ENCODE assay signal across 23 cellular contexts in the genomic region with DNA sequence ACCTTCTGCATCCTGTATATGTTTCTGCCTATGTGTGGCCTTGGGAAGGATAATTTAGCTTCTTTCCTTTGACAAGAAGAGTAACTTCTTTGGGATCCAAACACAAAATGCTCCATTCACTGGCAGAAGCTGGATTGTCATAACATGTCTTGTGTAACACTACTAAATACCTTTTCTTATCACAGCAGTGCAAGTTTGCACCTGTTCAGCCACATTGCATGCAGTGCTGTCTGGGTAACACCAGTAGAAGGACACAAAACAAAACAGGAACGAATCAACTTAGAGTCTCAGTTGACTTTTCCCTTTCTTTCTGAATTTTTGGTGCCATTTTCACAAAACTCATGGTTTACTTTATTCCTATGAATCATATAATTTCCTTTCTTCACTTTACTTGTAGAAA. TPM values are rescaled to one million over a fixed set of nuclear protein-coding genes. Genes with fewer than 3 reads are reported as not detected.
DNase-seq lines count a peak whose midpoint lies in the region; ATAC-seq, FAIRE-seq and TF ChIP-seq lines count a peak whose summit lies in the region.
"Had no signal": no experiment of that assay in that cellular context is flagged by ENCODE, and none has a peak within 500 bp of the region (broad histone marks: within the 10 kb centered on the region; RNA-seq: fewer than 3 reads in every experiment).

No MANE protein-coding gene starts in this region.

- H4K20me1 ChIP-seq in K562 (replicated peaks; ENCODE audit: control insufficient read depth, insufficient read depth, low read length), result no peaks in the 10 kb centered on the region

- no TSS peak for BruUV-seq in K562 (replicated peaks; lab: Mats Ljungman, UMichigan)

- H3K36me3 ChIP-seq in K562 (ENCODE audit: control insufficient read depth, insufficient read depth, low read length), result no peaks in the 10 kb centered on the region; the same call in 2 of the 3 replicates
- H3K36me3 ChIP-seq in gastroesophageal sphincter, result no peaks in the 10 kb centered on the region
- H3K36me3 ChIP-seq: HAP-1 had no signal

- WGBS in K562 (ENCODE audit: insufficient coverage, low coverage, missing lambda C conversion rate), result 5% methylated on average over 1 of the region's 1 CpG
- 86% methylated on average over 1 of the region's 1 CpG; no CpG with 5 or more reads in 1 of the 2 donors for WGBS in gastroesophageal sphincter (ENCODE audit: low coverage in 1 of 2), 2 donors

- H3K79me2 ChIP-seq in K562 (ENCODE audit: control insufficient read depth, insufficient read depth, low read length), result no peaks in the 10 kb centered on the region

- H3K9me1 ChIP-seq in K562 (ENCODE audit: control insufficient read depth, insufficient read depth, low read length), result no peaks in the 10 kb centered on the region

- TF ChIP-seq EP300 in K562 (IDR thresholded peaks at IDR 0.05; ENCODE audit: low read length), result no peak
- no peak for TF ChIP-seq EP300 in gastroesophageal sphincter (IDR thresholded peaks at IDR 0.05)

- no peak for DNase-seq in GM18507 (ENCODE audit: extremely low spot score, insufficient read length, low read depth)
- peak in 2 of 4 experiments; percentile 23 to 33 for DNase-seq in K562 (ENCODE audit: extremely low read depth in 1 of 4, low spot score in 3 of 4)
- DNase-seq in epithelial cell of esophagus (ENCODE audit: low read depth), result peak; percentile 56
- DNase-seq in myocyte (ENCODE audit: low read depth), result peak; percentile 51
- DNase-seq in posterior cingulate gyrus, result no peak
- DNase-seq in activated CD8-positive, alpha-beta memory T cell treated with anti-CD3 and anti-CD28 coated beads, Interleukin-2, amount 50 U/mL, for 4 hours, result no peak
- DNase-seq in DMS53 (lab: John Stamatoyannopoulos, UW), result no peak
- DNase-seq: 8988T; ACHN; C1 segment of cervical spinal cord; Caco-2; CD4-positive, alpha-beta memory T cell; DMS153; DMS79; EL; GDM1; HFFc6 had no signal

- H3K9ac ChIP-seq in K562 (ENCODE audit: insufficient read depth in 1 of 2, low read depth in 2 of 2, low read length in 2 of 2), result no peak overlapping the region

- FAIRE-seq in GM18507 (lab: Jason Lieb, UNC), result peak; percentile 33
- no peak for FAIRE-seq in K562 (lab: Jason Lieb, UNC)
- FAIRE-seq: A549, GM12878, H54 had no signal

- CTCF ChIA-PET in K562 (lab: Yijun Ruan, JAX; ENCODE audit: low intra/inter-chr PET ratio), result no interaction called here

- H3K27me3 ChIP-seq in K562 (ENCODE audit: control insufficient read depth in 2 of 2, insufficient read depth in 2 of 2, low read length in 2 of 2) (no peaks in the 10 kb centered on the region), gastroesophageal sphincter (no peaks in the 10 kb centered on the region)

- intact Hi-C loops in K562 (cut with micrococcal nuclease), result no loop called here
- intact Hi-C loops in posterior cingulate gyrus (cut with DNase I), result no loop called here

- H3K4me1 ChIP-seq in K562 (replicated peaks in 1 of 2; ENCODE audit: control insufficient read depth in 2 of 2, insufficient read depth in 2 of 2, low read length in 2 of 2), result peaks cover 0 to 11% of the 10 kb centered on the region in 2 experiments; a peak in 2 of 5 replicates
- H3K4me1 ChIP-seq in gastroesophageal sphincter, result no peaks in the 10 kb centered on the region
- H3K4me1 ChIP-seq: A549, Caco-2, HAP-1 had no signal

- ATAC-seq in K562, result peak; percentile 67
- no peak for ATAC-seq in gastroesophageal sphincter
- ATAC-seq: A549, GM12878, GM23338 had no signal

- H3K27ac ChIP-seq in K562 (ENCODE audit: extremely low read depth, low read depth, low read length) (no peak overlapping the region), gastroesophageal sphincter (no peak overlapping the region)
- H3K27ac ChIP-seq: A549 had no signal

- in situ Hi-C loops in K562 (cut with MboI), result no loop called here

- H3K4me2 ChIP-seq in K562 (ENCODE audit: insufficient read depth, low read length), result no peak overlapping the region
- H3K4me2 ChIP-seq: A549, GM23338 had no signal

- POLR2A ChIA-PET in K562 (lab: Yijun Ruan, JAX), result no interaction called here

- H2AFZ ChIP-seq in K562 (ENCODE audit: low read depth, low read length), result 0 out of 2 replicates have a peak overlapping the region, but pooled peaks have one; percentile 35
- H2AFZ ChIP-seq: GM23338 had no signal

- no peak for TF ChIP-seq POLR2A in K562 (conservative IDR thresholded peaks at IDR 0.05)
- no peak for TF ChIP-seq POLR2A in gastroesophageal sphincter (IDR thresholded peaks at IDR 0.05)

- H3K9me3 ChIP-seq in K562 (replicated peaks; ENCODE audit: control insufficient read depth, insufficient read depth, low read depth, low read length) (peaks cover 4% of the 10 kb centered on the region; the same call in 1 of the 2 replicates), gastroesophageal sphincter (no peaks in the 10 kb centered on the region)
- H3K9me3 ChIP-seq: A549, HAP-1 had no signal

- TF ChIP-seq RAD21 in K562 (CRISPR knock-in tag; conservative IDR thresholded peaks at IDR 0.05 in 1 of 2, IDR thresholded peaks at IDR 0.05 in 1 of 2), result no peak

- TF ChIP-seq CTCF in K562 (IDR thresholded peaks at IDR 0.05 in 2 of 3, conservative IDR thresholded peaks at IDR 0.05 in 1 of 3; ENCODE audit: insufficient read depth in 2 of 3, low read depth in 1 of 3, low read length in 3 of 3) (no peak), epithelial cell of esophagus (IDR thresholded peaks at IDR 0.05; ENCODE audit: insufficient read depth, low read depth, low read length, missing control alignments) (no peak), gastroesophageal sphincter (IDR thresholded peaks at IDR 0.05) (no peak)

- H3K4me3 ChIP-seq in K562 (no peak overlapping the region), epithelial cell of esophagus (ENCODE audit: low read length) (no peak overlapping the region), gastroesophageal sphincter (no peak overlapping the region)
- H3K4me3 ChIP-seq: A549, GM12878, GM23338, HAP-1 had no signal

TF ChIP-seq in K562, 482 proteins besides CTCF, POLR2A, EP300 and RAD21:
- TF ChIP-seq TAL1 (IDR thresholded peaks at IDR 0.05) (peak; percentile 25; the same call in 1 of the 2 replicates), ZNF778 (CRISPR knock-in tag; IDR thresholded peaks at IDR 0.05) (no peak), SUPT5H (IDR thresholded peaks at IDR 0.05) (no peak), TCF3 (CRISPR knock-in tag; IDR thresholded peaks at IDR 0.05) (peak; percentile 36; the same call in 1 of the 2 replicates), TEAD4 (IDR thresholded peaks at IDR 0.05; ENCODE audit: low read length) (peak; percentile 46; the same call in 1 of the 2 replicates), TEAD4 (CRISPR knock-in tag; IDR thresholded peaks at IDR 0.05; ENCODE audit: borderline replicate concordance) (no peak), CBFA2T3 (IDR thresholded peaks at IDR 0.05) (peak; percentile 30; the same call in 1 of the 2 replicates), U2AF2 (optimal IDR thresholded peaks at IDR 0.05; ENCODE audit: low read depth, low read length) (no peak)

RNA-seq across cellular contexts. Expression of a gene that starts 43.6 kb away (rescaled TPM):
- 52.4 and 113 TPM in 2 replicates for total RNA-seq in K562 (2011; cell fraction: chromatin; rRNA removed; ENCODE audit: low replicate concordance)
- total RNA-seq in K562 (2011; cell fraction: nucleolus; rRNA removed), result 18.5 and 29.7 TPM in 2 replicates
- 43.6 and 75.6 TPM in 2 replicates for total RNA-seq in K562 (2011; cell fraction: nucleoplasm; rRNA removed)
- total RNA-seq in K562 (2014; rRNA removed), result 24.7 and 27.0 TPM in 2 replicates
- 24.2 and 29.6 TPM in 2 replicates for total RNA-seq in K562 (2014; rRNA removed; fragmentation: Illumina TruSeq; extraction: Trizol)
- total RNA-seq in K562 (2015; rRNA removed; fragmentation: Illumina TruSeq; extraction: Trizol), result 23.5 and 27.3 TPM in 2 replicates
- 34.2 and 38.8 TPM in 2 replicates for total RNA-seq in K562 (2021)
- polyA plus RNA-seq in K562 (2011; rRNA removed), result 23.1 and 29.7 TPM in 2 replicates
- 8.2 and 12.3 TPM in 2 replicates for polyA plus RNA-seq in K562 (2011; cell fraction: cytosol; rRNA removed)
- polyA plus RNA-seq in K562 (2011; cell fraction: nucleus; rRNA removed), result 58.7 and 77.6 TPM in 2 replicates
- polyA plus RNA-seq in K562 (2012), result 25.2 and 29.4 TPM in 2 replicates
- polyA plus RNA-seq in K562 (2014; fragmentation: Illumina TruSeq; extraction: Trizol), result 39.0 and 41.2 TPM in 2 replicates
- 1 to 10 TPM; 6.6 to 6.8 TPM for polyA plus RNA-seq in K562 (2014; fragmentation: Nextera tagmentation; extraction: Ambion mirVana)
- polyA plus RNA-seq in K562 (2014; rRNA removed), result 22.2 and 22.3 TPM in 2 replicates
- 48.4 and 50.0 TPM in 2 replicates for polyA minus RNA-seq in K562 (2011; rRNA and poly(A)+ RNA removed)
- polyA minus RNA-seq in K562 (2011; cell fraction: cytosol; rRNA and poly(A)+ RNA removed), result 15.6 and 16.9 TPM in 2 replicates
- 39.2 and 45.5 TPM in 2 replicates for polyA minus RNA-seq in K562 (2011; cell fraction: nucleus; rRNA and poly(A)+ RNA removed)
- 4.1 and 6.7 TPM in 2 replicates for total RNA-seq in myocyte
- 3.4 TPM for polyA plus RNA-seq in myocyte (2012)
- total RNA-seq in gastroesophageal sphincter, result 10 to 100 TPM; 32.9 to 41.7 (median 38.0) TPM

Comparison
In these comparisons a context has a peak if more than half of its experiments do, and no peak if none do; other contexts are left out.
1. DNase-seq: peak in epithelial cell of esophagus (single experiment) and myocyte (single experiment); none in GM18507 (single experiment), posterior cingulate gyrus (0 of 10), activated CD8-positive, alpha-beta memory T cell treated with anti-CD3 and anti-CD28 coated beads, Interleukin-2, amount 50 U/mL, for 4 hours (single experiment) and DMS53 (single experiment).